Comparison of ENCODE assay signal across 27 cellular contexts in genomic region chr2:224890407-224890806, GRCh38.
DNase-seq lines count a peak whose midpoint lies in the region; ATAC-seq and TF ChIP-seq lines count a peak whose summit lies in the region.
"Had no signal": no experiment of that assay in that cellular context is flagged by ENCODE, and none has a peak within 500 bp of the region (broad histone marks: within the 10 kb centered on the region; RNA-seq: fewer than 3 reads in every experiment).

No MANE protein-coding gene starts in this region.

- no peak for TF ChIP-seq EP300 in transverse colon (IDR thresholded peaks at IDR 0.05; ENCODE audit: low read depth)

- no peak for ATAC-seq in CD8-positive, alpha-beta T cell
- no peak for ATAC-seq in activated naive CD4-positive, alpha-beta T cell treated with anti-CD3 and anti-CD28 coated beads, Interleukin-2, amount 50 U/mL, for 72 hours
- no peak for ATAC-seq in naive thymus-derived CD4-positive, alpha-beta T cell
- no peak for ATAC-seq in HG02642 (IDR thresholded peaks at IDR 0.05; ENCODE audit: poor library complexity, unreplicated experiment)
- ATAC-seq: lower lobe of right lung, PC-3 had no signal

- H3K27me3 Mint-ChIP-seq in T-helper 1 cell treated with Interleukin-12 subunit alpha and Interleukin-12 subunit beta and Interleukin-4 antibody, amounts not matched to agents 30 μg/mL and 1 μg/mL, for 36 hours (ENCODE audit: low read depth): no peaks in the 10 kb centered on the region
- H3K27me3 Mint-ChIP-seq in CD8-positive, alpha-beta T cell (ENCODE audit: low read depth): no peaks in the 10 kb centered on the region
- H3K27me3 Mint-ChIP-seq in naive thymus-derived CD4-positive, alpha-beta T cell: no peaks in the 10 kb centered on the region
- peaks cover 2% of the 10 kb centered on the region for H3K27me3 Mint-ChIP-seq in Caco-2 (ENCODE audit: insufficient read depth, unreplicated experiment)

- no peak for TF ChIP-seq CTCF in CD8-positive, alpha-beta T cell (IDR thresholded peaks at IDR 0.05)
- no peak for TF ChIP-seq CTCF in Caco-2 (IDR thresholded peaks at IDR 0.05; ENCODE audit: insufficient read depth in 1 of 2, low read depth in 1 of 2, low read length in 1 of 2, severe bottlenecking in 1 of 2, unreplicated experiment in 1 of 2)
- no peak for TF ChIP-seq CTCF in transverse colon (IDR thresholded peaks at IDR 0.05)

- H3K27ac Mint-ChIP-seq in T-helper 1 cell treated with Interleukin-12 subunit alpha and Interleukin-12 subunit beta and Interleukin-4 antibody, amounts not matched to agents 30 μg/mL and 1 μg/mL, for 36 hours: peak overlapping the region; percentile 50
- H3K27ac Mint-ChIP-seq in CD8-positive, alpha-beta T cell: peak overlapping the region; percentile 69
- peak overlapping the region; percentile 6 to 27 for H3K27ac Mint-ChIP-seq in activated naive CD4-positive, alpha-beta T cell treated with anti-CD3 and anti-CD28 coated beads, Interleukin-2, amount 50 U/mL, for 72 hours
- peak overlapping the region in 8 of 9 donors; percentile 0 to 84 (median 48) for H3K27ac Mint-ChIP-seq in naive thymus-derived CD4-positive, alpha-beta T cell
- no peak overlapping the region for H3K27ac Mint-ChIP-seq in Caco-2 (ENCODE audit: unreplicated experiment)

- TF ChIP-seq POLR2A in transverse colon (IDR thresholded peaks at IDR 0.05): no peak

- CTCF ChIA-PET in CD8-positive, alpha-beta T cell (lab: Charles Lee): interaction anchor here (0.5 kb wide), 1 partner anchor 142 kb away, joined by 3 read pairs; no protein-coding TSS in a partner anchor
- CTCF ChIA-PET in naive thymus-derived CD4-positive, alpha-beta T cell (lab: Charles Lee): interaction anchor here (0.7 kb wide), 1 partner anchor 32 kb away, joined by 3 read pairs; no protein-coding TSS in a partner anchor
- CTCF ChIA-PET in Caco-2 (lab: Charles Lee): no interaction called here

- H3K4me3 Mint-ChIP-seq in T-helper 1 cell treated with Interleukin-12 subunit alpha and Interleukin-12 subunit beta and Interleukin-4 antibody, amounts not matched to agents 30 μg/mL and 1 μg/mL, for 36 hours: no peak overlapping the region
- no peak overlapping the region for H3K4me3 Mint-ChIP-seq in CD8-positive, alpha-beta T cell
- peak overlapping the region in 1 of 10 donors; percentile 6 for H3K4me3 Mint-ChIP-seq in naive thymus-derived CD4-positive, alpha-beta T cell
- H3K4me3 Mint-ChIP-seq in Caco-2 (ENCODE audit: unreplicated experiment): no peak overlapping the region

- H3K36me3 Mint-ChIP-seq in T-helper 1 cell treated with Interleukin-12 subunit alpha and Interleukin-12 subunit beta and Interleukin-4 antibody, amounts not matched to agents 30 μg/mL and 1 μg/mL, for 36 hours (ENCODE audit: low read depth): peaks cover 74% of the 10 kb centered on the region
- H3K36me3 Mint-ChIP-seq in CD8-positive, alpha-beta T cell: peaks cover 86% of the 10 kb centered on the region
- H3K36me3 Mint-ChIP-seq in activated naive CD4-positive, alpha-beta T cell treated with anti-CD3 and anti-CD28 coated beads, Interleukin-2, amount 50 U/mL, for 72 hours: peaks cover 41 to 87% of the 10 kb centered on the region in 2 donors
- H3K36me3 Mint-ChIP-seq in naive thymus-derived CD4-positive, alpha-beta T cell: peaks cover 14 to 71% (median 52%) of the 10 kb centered on the region in 5 donors
- no peaks in the 10 kb centered on the region for H3K36me3 Mint-ChIP-seq in Caco-2 (ENCODE audit: insufficient read depth, unreplicated experiment)

- no TSS peak for BruUV-seq in Caco-2 (replicated peaks; lab: Mats Ljungman, UMichigan)

- H3K9me3 ChIP-seq in CD8-positive, alpha-beta T cell (ENCODE audit: low read length): no peaks in the 10 kb centered on the region
- H3K9me3 ChIP-seq in naive thymus-derived CD4-positive, alpha-beta T cell (ENCODE audit: control insufficient read depth in 2 of 3, low read length in 3 of 3): no peaks in the 10 kb centered on the region
- no peaks in the 10 kb centered on the region for H3K9me3 ChIP-seq in Caco-2
- H3K9me3 ChIP-seq in transverse colon: no peaks in the 10 kb centered on the region
- H3K9me3 ChIP-seq: ascending aorta, lower lobe of right lung, neutrophil, prostate gland, sigmoid colon had no signal

- no peaks in the 10 kb centered on the region for H3K9me3 Mint-ChIP-seq in T-helper 1 cell treated with Interleukin-12 subunit alpha and Interleukin-12 subunit beta and Interleukin-4 antibody, amounts not matched to agents 30 μg/mL and 1 μg/mL, for 36 hours
- no peaks in the 10 kb centered on the region for H3K9me3 Mint-ChIP-seq in CD8-positive, alpha-beta T cell
- peaks cover 0 to 5% of the 10 kb centered on the region in 2 donors for H3K9me3 Mint-ChIP-seq in activated naive CD4-positive, alpha-beta T cell treated with anti-CD3 and anti-CD28 coated beads, Interleukin-2, amount 50 U/mL, for 72 hours
- peaks cover 0 to 2% (median 0%) of the 10 kb centered on the region in 11 donors for H3K9me3 Mint-ChIP-seq in naive thymus-derived CD4-positive, alpha-beta T cell
- H3K9me3 Mint-ChIP-seq in Caco-2 (ENCODE audit: unreplicated experiment): no peaks in the 10 kb centered on the region

- H3K4me1 ChIP-seq in CD8-positive, alpha-beta T cell (ENCODE audit: insufficient read depth, low read length): peaks cover 11% of the 10 kb centered on the region
- peaks cover 12 to 16% of the 10 kb centered on the region in 2 donors for H3K4me1 ChIP-seq in naive thymus-derived CD4-positive, alpha-beta T cell (ENCODE audit: control insufficient read depth in 2 of 2, insufficient read depth in 2 of 2, low read length in 2 of 2)
- H3K4me1 ChIP-seq in Caco-2: no peaks in the 10 kb centered on the region
- peaks cover 0 to 4% (median 0%) of the 10 kb centered on the region in 4 donors for H3K4me1 ChIP-seq in transverse colon
- H3K4me1 ChIP-seq: prostate gland, sigmoid colon had no signal

- POLR2A ChIA-PET in CD8-positive, alpha-beta T cell (lab: Charles Lee): interaction anchor here (0.7 kb wide), 1 partner anchor 19 kb away, joined by 3 read pairs; no protein-coding TSS in a partner anchor
- POLR2A ChIA-PET in naive thymus-derived CD4-positive, alpha-beta T cell (lab: Charles Lee): no interaction called here
- POLR2A ChIA-PET in Caco-2 (lab: Charles Lee): no interaction called here

- no peak overlapping the region for H3K27ac ChIP-seq in CD8-positive, alpha-beta T cell (ENCODE audit: low read depth, low read length)
- no peak overlapping the region for H3K27ac ChIP-seq in naive thymus-derived CD4-positive, alpha-beta T cell (ENCODE audit: low read depth, low read length)
- H3K27ac ChIP-seq in transverse colon: no peak overlapping the region
- H3K27ac ChIP-seq: 22Rv1, ascending aorta, lower lobe of right lung, neutrophil, prostate gland, sigmoid colon had no signal

- DNase-seq in T-helper 1 cell (no peak), Caco-2 (no peak), transverse colon (no peak)
- DNase-seq in CD8-positive, alpha-beta T cell: no peak
- no peak for DNase-seq in activated naive CD4-positive, alpha-beta T cell treated with anti-CD3 and anti-CD28 coated beads, Interleukin-2, amount 50 U/mL, for 72 hours (ENCODE audit: low spot score in 2 of 2)
- DNase-seq in naive thymus-derived CD4-positive, alpha-beta T cell: no peak
- DNase-seq: activated CD4-positive, alpha-beta T cell treated with anti-CD3 and anti-CD28 coated beads for 4 hours; activated effector memory CD4-positive, alpha-beta T cell treated with anti-CD3 and anti-CD28 coated beads, Interleukin-2, amount 50 U/mL, for 16 hours; central memory CD4-positive, alpha-beta T cell; DMS79 treated with DMSO at 0.1 percent for 48 hours; KG1; kidney glomerular epithelial cell; lower lobe of right lung; MM.1S; NCI-H1417 treated with DMSO at 0.1 percent for 48 hours; NCI-H2107; PC-3; SHP77; sigmoid colon; SW 1271; trophoblast cell had no signal

- in situ Hi-C loops in transverse colon (cut with MboI; ENCODE audit: low pct_ligation_motif_present in 1 of 4, low pct_unique_long_range_greater_than_20kb in 1 of 4, low sequenced_read_pairs in 3 of 4): no loop called here

- intact Hi-C loops in CD8-positive, alpha-beta T cell (cut with DNase I, micrococcal nuclease): no loop called here
- intact Hi-C loops in naive thymus-derived CD4-positive, alpha-beta T cell (cut with micrococcal nuclease): loop anchor here in 1 of 2 donors (5.0 to 10.0 kb wide), 2 partner anchors 37 to 774 kb away; no protein-coding TSS in a partner anchor
- intact Hi-C loops in Caco-2 (cut with micrococcal nuclease; ENCODE audit: unreplicated experiment): no loop called here
- intact Hi-C loops in transverse colon (cut with DNase I; ENCODE audit: low total_unique reads): no loop called here

- H3K4me1 Mint-ChIP-seq in T-helper 1 cell treated with Interleukin-12 subunit alpha and Interleukin-12 subunit beta and Interleukin-4 antibody, amounts not matched to agents 30 μg/mL and 1 μg/mL, for 36 hours (ENCODE audit: low read depth): peaks cover 65% of the 10 kb centered on the region
- peaks cover 40% of the 10 kb centered on the region for H3K4me1 Mint-ChIP-seq in CD8-positive, alpha-beta T cell (ENCODE audit: low read depth)
- H3K4me1 Mint-ChIP-seq in naive thymus-derived CD4-positive, alpha-beta T cell: peaks cover 39 to 69% (median 48%) of the 10 kb centered on the region in 7 donors
- no peaks in the 10 kb centered on the region for H3K4me1 Mint-ChIP-seq in Caco-2 (ENCODE audit: low read depth, unreplicated experiment)

- H3K27me3 ChIP-seq in CD8-positive, alpha-beta T cell (ENCODE audit: insufficient read depth, low read length): no peaks in the 10 kb centered on the region
- H3K27me3 ChIP-seq in naive thymus-derived CD4-positive, alpha-beta T cell (ENCODE audit: control insufficient read depth in 2 of 2, insufficient read depth in 2 of 2, low read length in 2 of 2): no peaks in the 10 kb centered on the region
- H3K27me3 ChIP-seq in Caco-2 (replicated peaks; ENCODE audit: control insufficient read depth, insufficient read depth, low read length): no peaks in the 10 kb centered on the region
- no peaks in the 10 kb centered on the region for H3K27me3 ChIP-seq in transverse colon
- H3K27me3 ChIP-seq: ascending aorta, neutrophil, sigmoid colon had no signal

- no peak overlapping the region for H3K4me3 ChIP-seq in CD8-positive, alpha-beta T cell (ENCODE audit: low read depth, low read length)
- no peak overlapping the region for H3K4me3 ChIP-seq in naive thymus-derived CD4-positive, alpha-beta T cell (ENCODE audit: low read length)
- no peak overlapping the region for H3K4me3 ChIP-seq in Caco-2 (ENCODE audit: low read depth, low read length)
- no peak overlapping the region for H3K4me3 ChIP-seq in transverse colon
- H3K4me3 ChIP-seq: ascending aorta, lower lobe of right lung, prostate gland, sigmoid colon had no signal

- WGBS in transverse colon (ENCODE audit: low coverage in 1 of 2), 2 donors: 58 to 60% methylated on average over 1 to 3 of the region's 3 CpGs

- peaks cover 32% of the 10 kb centered on the region for H3K36me3 ChIP-seq in CD8-positive, alpha-beta T cell (ENCODE audit: insufficient read depth, low read length)
- peaks cover 3 to 61% (median 19%) of the 10 kb centered on the region in 3 experiments for H3K36me3 ChIP-seq in naive thymus-derived CD4-positive, alpha-beta T cell (ENCODE audit: control insufficient read depth in 2 of 3, insufficient read depth in 3 of 3, low read length in 3 of 3)
- H3K36me3 ChIP-seq in Caco-2 (ENCODE audit: control insufficient read depth, insufficient read depth, low read length) (no peaks in the 10 kb centered on the region), transverse colon (no peaks in the 10 kb centered on the region)
- H3K36me3 ChIP-seq: ascending aorta, lower lobe of right lung, neutrophil, prostate gland, sigmoid colon had no signal
